ENCODE assay signal across 9 cellular contexts in genomic region chr1:114671011-114671938, GRCh38. TPM values are rescaled to one million over a fixed set of nuclear protein-coding genes. Genes with fewer than 3 reads are reported as not detected.
DNase-seq lines count a peak whose midpoint lies in the region; ATAC-seq and TF ChIP-seq lines count a peak whose summit lies in the region.
"Had no signal": no experiment of that assay in that cellular context is flagged by ENCODE, and none has a peak within 500 bp of the region (broad histone marks: within the 10 kb centered on the region; RNA-seq: fewer than 3 reads in every experiment).

No MANE protein-coding gene starts in this region.

- ATAC-seq in gastroesophageal sphincter (no peak), GM21717 (IDR thresholded peaks at IDR 0.05; ENCODE audit: unreplicated experiment) (no peak)

- TF ChIP-seq POLR2A in prostate gland (IDR thresholded peaks at IDR 0.05) (no peak), gastroesophageal sphincter (IDR thresholded peaks at IDR 0.05) (no peak)

- H3K4me3 ChIP-seq in cardiac fibroblast (replicated peaks in 1 of 2; ENCODE audit: low read depth in 2 of 2, low read length in 2 of 2) (no peak overlapping the region), prostate gland (no peak overlapping the region), gastroesophageal sphincter (no peak overlapping the region)

- DNase-seq in NCI-H2171 treated with DMSO at 0.1 percent for 48 hours (lab: John Stamatoyannopoulos, UW) = peak; percentile 42
- no peak for DNase-seq in NCI-H2171 (lab: John Stamatoyannopoulos, UW)
- DNase-seq in MV-4-11 (lab: John Stamatoyannopoulos, UW) = peak; percentile 9
- DNase-seq in cardiac fibroblast (ENCODE audit: low read depth in 2 of 2) = peak; percentile 30 to 35
- no peak for DNase-seq in prostate gland (ENCODE audit: low spot score)
- no peak for DNase-seq in foreskin melanocyte
- DNase-seq: C1 segment of cervical spinal cord had no signal

- WGBS in prostate gland = 60% methylated on average over 9 of the region's 9 CpGs
- 47 to 63% methylated on average over 6 to 9 of the region's 9 CpGs for WGBS in gastroesophageal sphincter (ENCODE audit: low coverage in 1 of 2), 2 donors

- TF ChIP-seq EP300 in gastroesophageal sphincter (IDR thresholded peaks at IDR 0.05) = no peak

- no peaks in the 10 kb centered on the region for H3K36me3 ChIP-seq in prostate gland
- no peaks in the 10 kb centered on the region for H3K36me3 ChIP-seq in gastroesophageal sphincter

- intact Hi-C loops in prostate gland (cut with DNase I) = loop anchor here (5.0 kb wide), 1 partner anchor 324 kb away; no protein-coding TSS in a partner anchor

- H3K27ac ChIP-seq in prostate gland = no peak overlapping the region
- no peak overlapping the region for H3K27ac ChIP-seq in gastroesophageal sphincter

- TF ChIP-seq CTCF in cardiac fibroblast (IDR thresholded peaks at IDR 0.05; ENCODE audit: low read depth, low read length) (peak; percentile 28), prostate gland (IDR thresholded peaks at IDR 0.05) (peak in 3 of 4 experiments; percentile 26 to 67 (median 56)), gastroesophageal sphincter (IDR thresholded peaks at IDR 0.05) (no peak)

- no peaks in the 10 kb centered on the region for H3K27me3 ChIP-seq in prostate gland (replicated peaks; ENCODE audit: insufficient read depth)
- H3K27me3 ChIP-seq in gastroesophageal sphincter = no peaks in the 10 kb centered on the region

- H3K9me3 ChIP-seq in prostate gland (no peaks in the 10 kb centered on the region), gastroesophageal sphincter (no peaks in the 10 kb centered on the region)

- no peaks in the 10 kb centered on the region for H3K4me1 ChIP-seq in prostate gland (replicated peaks)
- peaks cover 2 to 18% (median 6%) of the 10 kb centered on the region in 3 donors for H3K4me1 ChIP-seq in gastroesophageal sphincter

RNA-seq across cellular contexts. Expression of gene DENND2C, which starts 1.4 kb away (rescaled TPM):
- total RNA-seq in prostate gland = 10 to 100 TPM in 1 of 2 donors, 1 to 10 TPM in 1; 2.9 to 10.6 TPM
- 1 to 10 TPM; 2.8 to 5.3 (median 2.9) TPM for total RNA-seq in gastroesophageal sphincter

RNA-seq across cellular contexts. Expression of gene AMPD1, which starts 24.1 kb away (rescaled TPM):
- total RNA-seq in prostate gland = under 1 TPM; 0.23 to 0.40 TPM
- total RNA-seq in gastroesophageal sphincter = not detected

RNA-seq across cellular contexts. Expression of gene NRAS, which starts 45.3 kb away (rescaled TPM):
- total RNA-seq in prostate gland (10 to 100 TPM; 23.4 to 24.6 TPM), gastroesophageal sphincter (10 to 100 TPM; 13.3 to 26.0 (median 20.5) TPM)

Comparison
In these comparisons a context has a peak if more than half of its experiments do, and no peak if none do; other contexts are left out.
1. DNase-seq: peak in NCI-H2171 treated with DMSO at 0.1 percent for 48 hours (single experiment), MV-4-11 (single experiment) and cardiac fibroblast (2 of 2); none in NCI-H2171 (single experiment), prostate gland (single experiment) and foreskin melanocyte (single experiment).
2. CTCF ChIP-seq: peak in cardiac fibroblast (single experiment) and prostate gland (3 of 4); none in gastroesophageal sphincter (0 of 4).